ENCODE assay signal across 8 cellular contexts in the genomic region with DNA sequence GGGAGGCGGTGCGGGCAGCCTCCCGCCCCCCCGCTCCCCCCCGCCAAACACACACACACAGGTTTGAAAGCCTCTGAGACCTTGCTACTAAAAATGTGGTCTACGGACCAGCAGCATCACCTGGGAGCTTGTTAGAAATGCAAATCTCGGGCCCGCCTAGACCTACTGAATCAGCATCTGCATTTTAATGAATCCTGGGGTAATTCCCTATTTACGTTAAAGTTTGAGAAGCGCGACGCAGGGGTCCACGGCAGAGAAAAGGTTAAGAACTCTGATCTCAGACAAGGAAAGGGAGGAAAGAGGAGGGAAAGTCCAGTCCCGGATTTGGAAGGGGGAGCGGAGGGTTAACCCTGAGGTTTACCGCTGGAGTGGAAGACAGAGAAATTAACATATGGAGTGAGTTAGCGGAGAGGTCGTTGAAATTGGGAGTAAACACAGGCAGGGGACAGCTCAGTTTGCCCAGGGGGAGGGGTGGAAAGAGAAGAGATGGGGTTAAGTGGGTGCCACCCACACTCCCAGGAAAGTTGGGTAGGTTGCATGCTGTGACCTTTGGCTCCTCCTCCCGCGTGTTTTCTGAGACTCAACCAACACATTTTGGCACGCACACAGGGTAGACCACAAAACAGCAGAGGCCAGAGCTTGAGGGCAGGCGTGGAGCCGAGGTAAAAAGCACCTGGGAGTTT.
DNase-seq lines count a peak whose midpoint lies in the region; ATAC-seq lines count a peak whose summit lies in the region.

No MANE protein-coding gene starts in this region.

- peak; percentile 40 for DNase-seq in M059J (ENCODE audit: low read depth)
- DNase-seq in activated CD8-positive, alpha-beta memory T cell treated with anti-CD3 and anti-CD28 coated beads, Interleukin-2, amount 50 U/mL, for 48 hours, result peak; percentile 62
- DNase-seq in iPS-NIHi7 (ENCODE audit: extremely low spot score), result peak; percentile 48
- peak; percentile 46 to 51 for DNase-seq in stimulated activated CD8-positive, alpha-beta memory T cell treated with anti-CD3 and anti-CD28 coated beads, Interleukin-2, amount 100 ng/mL, for 48 hours (ENCODE audit: low read depth in 2 of 2)
- no peak for DNase-seq in medulla oblongata (ENCODE audit: extremely low spot score)

- ATAC-seq in GM18870 (IDR thresholded peaks at IDR 0.05; ENCODE audit: unreplicated experiment) (peak; percentile 42), HG02852 (IDR thresholded peaks at IDR 0.05; ENCODE audit: unreplicated experiment) (no peak), HG03095 (IDR thresholded peaks at IDR 0.05; ENCODE audit: unreplicated experiment) (no peak)
